Comparison of ENCODE assay signal across 1 cellular context in genomic region chr3:65776494-65776893, GRCh38.
TF ChIP-seq lines count a peak whose summit lies in the region.

No MANE protein-coding gene starts in this region.

TF ChIP-seq in WTC11, 78 proteins besides CTCF, POLR2A, EP300 and RAD21 (continued from another document):
- TF ChIP-seq ZSCAN18 (CRISPR knock-in tag; IDR thresholded peaks at IDR 0.05) (no peak), SP1 (CRISPR knock-in tag; conservative IDR thresholded peaks at IDR 0.05) (no peak), PRDM15 (CRISPR knock-in tag; IDR thresholded peaks at IDR 0.05) (no peak), ZNF396 (CRISPR knock-in tag; IDR thresholded peaks at IDR 0.05; ENCODE audit: borderline replicate concordance) (no peak), NFATC4 (CRISPR knock-in tag; IDR thresholded peaks at IDR 0.05) (no peak), ERG (CRISPR knock-in tag; IDR thresholded peaks at IDR 0.05) (no peak), ZNF232 (CRISPR knock-in tag; IDR thresholded peaks at IDR 0.05) (no peak), ATF2 (CRISPR knock-in tag; IDR thresholded peaks at IDR 0.05; ENCODE audit: borderline replicate concordance, low read depth) (no peak), FOXJ3 (CRISPR knock-in tag; IDR thresholded peaks at IDR 0.05; ENCODE audit: borderline replicate concordance) (no peak)
